In genomic region chr20:13507646-13508045, GRCh38 we compare ENCODE assay signal across 35 cellular contexts.
"Had no signal": no experiment of that assay in that cellular context is flagged by ENCODE, and none has a peak within 500 bp of the region (broad histone marks: within the 10 kb centered on the region; RNA-seq: fewer than 3 reads in every experiment).

No MANE protein-coding gene starts in this region.

- H3K27me3 ChIP-seq: MG63 had no signal

- DNase-seq: Kasumi-1, MG63, MM.1S, MV-4-11, NCI-H1048, NCI-H1092, NCI-H1092 treated with DMSO at 0.1 percent for 48 hours, NCI-H1105, NCI-H1105 treated with DMSO at 0.1 percent for 48 hours, NCI-H1417, NCI-H1417 treated with DMSO at 0.1 percent for 48 hours, NCI-H1436, NCI-H1436 treated with DMSO at 0.1 percent for 48 hours, NCI-H146, NCI-H1694, NCI-H1694 treated with DMSO at 0.1 percent for 48 hours, NCI-H187, NCI-H187 treated with DMSO at 0.1 percent for 48 hours, NCI-H1930, NCI-H2029, NCI-H2029 treated with DMSO at 0.1 percent for 48 hours, NCI-H2081, NCI-H2081 treated with DMSO at 0.1 percent for 48 hours, NCI-H2107, NCI-H2171, NCI-H2171 treated with DMSO at 0.1 percent for 48 hours, NCI-H2227 treated with DMSO at 0.1 percent for 48 hours, NCI-H226, NCI-H345, NCI-H446, NCI-H446 treated with DMSO at 0.1 percent for 48 hours, NCI-H510A, NCI-H510A treated with DMSO at 0.1 percent for 48 hours, NCI-H524, NCI-H524 treated with DMSO at 0.1 percent for 48 hours had no signal

- H3K4me3 ChIP-seq: MG63 had no signal
